2 cellular contexts compared by ENCODE assay signal in the genomic region with DNA sequence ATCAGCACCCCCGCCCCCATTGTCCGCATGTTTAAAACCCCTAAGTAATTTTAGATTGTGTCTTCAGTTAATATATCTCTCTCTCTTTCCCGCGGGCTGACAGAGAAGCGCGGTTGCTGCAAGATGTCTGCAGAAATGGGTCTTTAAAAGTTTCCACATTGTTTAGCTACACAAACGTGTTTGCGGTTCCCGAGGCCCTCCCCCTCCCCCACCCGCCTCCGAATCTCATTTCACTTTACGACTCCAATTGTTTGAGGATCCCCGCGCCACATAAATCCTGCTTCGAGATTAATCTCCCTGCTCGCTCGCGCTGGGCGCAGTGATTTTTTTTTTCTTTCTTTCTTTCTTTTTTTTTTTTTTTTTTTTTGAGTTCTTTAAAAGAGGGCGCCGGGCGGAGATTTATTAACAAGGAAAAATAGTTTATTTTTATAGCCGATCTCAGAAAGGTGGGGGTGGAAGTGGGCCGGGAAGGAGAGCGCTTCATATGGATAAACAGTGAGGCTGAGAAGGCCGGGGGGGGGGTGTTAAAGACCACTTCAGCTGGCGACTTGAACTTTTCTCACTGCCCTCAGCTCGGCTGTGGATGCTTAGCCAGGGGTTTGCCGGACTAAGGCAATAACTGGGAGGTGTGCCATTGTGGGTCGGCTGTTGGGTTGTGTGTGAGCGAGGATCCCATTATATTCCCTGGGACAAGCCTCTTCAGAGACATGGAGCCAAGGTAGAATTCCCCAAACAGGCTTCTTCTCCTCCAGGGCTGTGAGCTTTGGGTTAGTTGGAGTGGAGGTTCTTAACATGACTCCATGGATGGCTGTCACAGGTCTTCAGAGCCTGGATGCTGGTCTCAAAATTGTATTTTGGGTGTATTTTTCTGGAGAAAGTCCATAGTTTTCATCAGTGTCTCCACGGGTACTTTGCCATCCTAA.
TF ChIP-seq lines count a peak whose summit lies in the region.

No MANE protein-coding gene starts in this region.

TF ChIP-seq in A549, 52 proteins besides CTCF, POLR2A, EP300 and RAD21 (continued from another document):
- TF ChIP-seq, protein P1, sequence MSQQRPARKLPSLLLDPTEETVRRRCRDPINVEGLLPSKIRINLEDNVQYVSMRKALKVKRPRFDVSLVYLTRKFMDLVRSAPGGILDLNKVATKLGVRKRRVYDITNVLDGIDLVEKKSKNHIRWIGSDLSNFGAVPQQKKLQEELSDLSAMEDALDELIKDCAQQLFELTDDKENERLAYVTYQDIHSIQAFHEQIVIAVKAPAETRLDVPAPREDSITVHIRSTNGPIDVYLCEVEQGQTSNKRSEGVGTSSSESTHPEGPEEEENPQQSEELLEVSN (IDR thresholded peaks at IDR 0.05; ENCODE audit: borderline replicate concordance, low read depth) = no peak
- TF ChIP-seq TP53 (CRISPR knock-in tag; IDR thresholded peaks at IDR 0.05) = no peak
- TF ChIP-seq CEBPB (IDR thresholded peaks at IDR 0.05) = no peak
TF ChIP-seq in A549: peak in this region for 0.

TF ChIP-seq in HepG2, 621 proteins besides CTCF, POLR2A, EP300 and RAD21 (continued from another document):
- TF ChIP-seq IRX3 (CRISPR knock-in tag; IDR thresholded peaks at IDR 0.05; ENCODE audit: borderline replicate concordance, low read depth) (no peak), FOXO1 (CRISPR knock-in tag; IDR thresholded peaks at IDR 0.05) (no peak), MBD4 (IDR thresholded peaks at IDR 0.05; ENCODE audit: borderline replicate concordance, low read length) (no peak), RELA (CRISPR knock-in tag; IDR thresholded peaks at IDR 0.05) (no peak)
